In genomic region chr15:101723874-101724674, GRCh38 we compare ENCODE assay signal across 8 cellular contexts. TPM values are rescaled to one million over a fixed set of nuclear protein-coding genes. Genes with fewer than 3 reads are reported as not detected.
A peak's percentile ranks its signal among the peaks of the same experiment; 100 is the strongest.
DNase-seq lines count a peak whose midpoint lies in the region; ATAC-seq and TF ChIP-seq lines count a peak whose summit lies in the region.

TSS of gene TARS3 (minus strand) at chr15:101724473. CDS start at chr15:101724387, 86 bp downstream.

- H4K20me1 ChIP-seq in OCI-LY7 (ENCODE audit: insufficient read depth, low read length), result no peaks in the 10 kb centered on the region

- H3K27ac ChIP-seq in HUES48 (ENCODE audit: low read depth, low read length) (peak within 1 kb of the TSS; percentile 79), OCI-LY7 (ENCODE audit: low read depth, low read length, poor library complexity, severe bottlenecking) (peak within 1 kb of the TSS; percentile 60)

- no peaks in the 10 kb centered on the region for H3K79me2 ChIP-seq in OCI-LY7 (ENCODE audit: insufficient read depth, low read depth, low read length)

- H3K4me1 ChIP-seq in HUES48 (ENCODE audit: control insufficient read depth, insufficient read depth, low read length), result peaks cover 10% of the 10 kb centered on the region
- peaks cover 16% of the 10 kb centered on the region for H3K4me1 ChIP-seq in OCI-LY7 (ENCODE audit: insufficient read depth, low read length, poor library complexity, severe bottlenecking)
- peaks cover 4% of the 10 kb centered on the region for H3K4me1 ChIP-seq in mucosa of stomach (ENCODE audit: control insufficient read depth, insufficient read depth, low read length)

- H2AFZ ChIP-seq in OCI-LY7 (ENCODE audit: low read length), result peak within 1 kb of the TSS; percentile 72

- no TSS peak for BruUV-seq in OCI-LY7 (replicated peaks; lab: Mats Ljungman, UMichigan)

- H3K4me3 ChIP-seq in HUES48 (ENCODE audit: low read depth, low read length), result peak within 1 kb of the TSS; percentile 91
- H3K4me3 ChIP-seq in OCI-LY7 (ENCODE audit: low read depth, low read length, poor library complexity, severe bottlenecking), result peak within 1 kb of the TSS; percentile 72
- peak within 1 kb of the TSS; percentile 53 for H3K4me3 ChIP-seq in mucosa of stomach (ENCODE audit: low read length)

- H3K27me3 ChIP-seq in HUES48 (ENCODE audit: control insufficient read depth, insufficient read depth, low read length) (no peaks in the 10 kb centered on the region; the same call in 1 of the 2 replicates), mucosa of stomach (ENCODE audit: control insufficient read depth, insufficient read depth, low read length) (no peaks in the 10 kb centered on the region)

- intact Hi-C loops in OCI-LY7 (cut with micrococcal nuclease; ENCODE audit: unreplicated experiment), result loop anchor here (5.0 kb wide), 2 partner anchors 72 to 432 kb away; partner anchors contain the start of gene TM2D3

- POLR2A ChIA-PET in OCI-LY7 (lab: Charles Lee), result interaction anchor here (1.2 to 1.5 kb wide), 3 partner anchors 11 to 48 kb away, joined by 3 to 5 read pairs (median 4); no protein-coding TSS in a partner anchor

- H3K9me3 ChIP-seq in HUES48 (ENCODE audit: control insufficient read depth, insufficient read depth, low read length), result no peaks in the 10 kb centered on the region
- H3K9me3 ChIP-seq in OCI-LY7 (ENCODE audit: low read length), result no peaks in the 10 kb centered on the region
- no peaks in the 10 kb centered on the region for H3K9me3 ChIP-seq in mucosa of stomach (ENCODE audit: control insufficient read depth, low read length)

- no peaks in the 10 kb centered on the region for H3K9me2 ChIP-seq in OCI-LY7 (ENCODE audit: insufficient read depth, low read length)

- peak; percentile 79 for ATAC-seq in GM21423 (IDR thresholded peaks at IDR 0.05; ENCODE audit: unreplicated experiment)

- DNase-seq in DMS 273 treated with DMSO at 0.1 percent for 48 hours (lab: John Stamatoyannopoulos, UW) (peak; percentile 54), OCI-LY7 (ENCODE audit: low spot score) (peak; percentile 91), activated T-cell treated with anti-CD3 and anti-CD28 coated beads for 4 hours (peak; percentile 96), erythroblast (lab: John Stamatoyannopoulos, UW) (peak; percentile 93 to 96)
- peak; percentile 93 to 94 for DNase-seq in stimulated activated CD8-positive, alpha-beta memory T cell treated with anti-CD3 and anti-CD28 coated beads, Interleukin-7, amount 100 ng/mL, for 1 hour (ENCODE audit: low read depth in 2 of 2)

- peak; percentile 43; the same call in 1 of the 2 replicates for TF ChIP-seq CTCF in OCI-LY7 (conservative IDR thresholded peaks at IDR 0.05; ENCODE audit: low read length)

- CTCF ChIA-PET in OCI-LY7 (lab: Charles Lee; ENCODE audit: unreplicated experiment), result no interaction called here

- H3K4me2 ChIP-seq in OCI-LY7 (ENCODE audit: low read length), result peak within 1 kb of the TSS; percentile 85

- H3K36me3 ChIP-seq in HUES48 (ENCODE audit: control insufficient read depth, insufficient read depth, low read length) (peaks cover 27% of the 10 kb centered on the region), OCI-LY7 (ENCODE audit: insufficient read depth, low read length) (peaks cover 31% of the 10 kb centered on the region), mucosa of stomach (ENCODE audit: control insufficient read depth, insufficient read depth, low read length) (peaks cover 6% of the 10 kb centered on the region)

- H3K9ac ChIP-seq in HUES48 (ENCODE audit: low read depth, low read length) (peak within 1 kb of the TSS; percentile 90), mucosa of stomach (ENCODE audit: low read length) (peak within 1 kb of the TSS; percentile 74)

- peak; percentile 93 for TF ChIP-seq POLR2A in erythroblast (IDR thresholded peaks at IDR 0.05; ENCODE audit: low read length)

RNA-seq across cellular contexts. Expression of gene TARS3, which starts in this region (rescaled TPM):
- 7.1 and 9.2 TPM in 2 replicates for total RNA-seq in OCI-LY7 (2014; rRNA removed; shearing (Covaris generic))
- 11.0 and 11.4 TPM in 2 replicates for total RNA-seq in OCI-LY7 (2022)

Comparison
In these comparisons a context has a peak if more than half of its experiments do, and no peak if none do; other contexts are left out.
1. Peak in every context shown above with its lines: DNase-seq, ATAC-seq, H3K4me3 ChIP-seq and H3K27ac ChIP-seq.